In the genomic region with DNA sequence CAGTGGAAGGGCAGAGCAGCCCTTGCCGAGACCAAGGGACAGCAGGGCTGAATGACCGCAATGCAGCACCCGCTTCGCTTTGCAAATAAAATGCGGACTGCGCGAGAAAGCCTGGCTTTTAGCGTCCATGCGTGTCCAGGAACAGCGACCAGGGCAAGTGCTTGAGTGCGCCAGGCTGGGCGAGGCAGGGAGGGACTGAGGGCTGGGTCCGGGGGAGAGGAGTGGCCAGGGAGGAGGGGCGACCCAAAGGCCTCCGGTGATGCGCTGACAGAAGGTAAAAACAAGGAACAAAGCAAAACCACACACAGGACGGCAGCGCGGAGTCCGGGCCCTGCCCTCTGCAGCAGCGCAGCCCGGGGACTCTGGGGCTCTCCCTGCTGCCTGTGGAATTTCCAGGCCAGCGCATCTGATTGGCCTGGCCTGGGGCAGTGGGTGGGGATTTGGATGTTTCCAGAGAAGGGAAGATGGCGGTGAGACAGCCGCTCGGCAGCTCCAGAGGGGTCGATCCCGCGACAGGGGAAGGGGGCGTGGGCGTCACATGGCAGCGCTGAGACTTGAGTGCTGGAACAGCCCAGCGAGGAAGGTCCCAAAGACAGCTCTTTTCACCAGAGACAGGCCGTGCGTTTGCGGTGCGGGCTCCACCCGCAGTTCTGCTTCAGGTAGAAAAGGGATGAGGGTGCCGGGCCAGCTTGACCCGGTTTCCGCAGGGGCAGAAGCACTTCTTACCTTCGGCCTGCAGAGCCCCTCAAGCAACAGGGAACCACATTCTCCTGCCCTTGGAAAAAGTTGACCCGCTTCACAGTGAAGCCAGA, we compare ENCODE assay signal across 1 cellular context.
A peak's percentile ranks its signal among the peaks of the same experiment; 100 is the strongest.
TF ChIP-seq lines count a peak whose summit lies in the region.

No MANE protein-coding gene starts in this region.

TF ChIP-seq in HepG2, 621 proteins besides CTCF, POLR2A, EP300 and RAD21 (continued from another document):
- TF ChIP-seq, protein P1, sequence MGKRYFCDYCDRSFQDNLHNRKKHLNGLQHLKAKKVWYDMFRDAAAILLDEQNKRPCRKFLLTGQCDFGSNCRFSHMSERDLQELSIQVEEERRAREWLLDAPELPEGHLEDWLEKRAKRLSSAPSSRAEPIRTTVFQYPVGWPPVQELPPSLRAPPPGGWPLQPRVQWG (CRISPR knock-in tag; IDR thresholded peaks at IDR 0.05; ENCODE audit: borderline replicate concordance, low read depth): no peak
- TF ChIP-seq ZNF367 (CRISPR knock-in tag; IDR thresholded peaks at IDR 0.05; ENCODE audit: borderline replicate concordance): 0 out of 2 replicates have a peak, but pooled peaks have one; percentile 83
- TF ChIP-seq PHF8 (CRISPR knock-in tag; IDR thresholded peaks at IDR 0.05): peak; percentile 85
- 0 out of 2 replicates have a peak, but pooled peaks have one; percentile 14 for TF ChIP-seq FOSL2 (CRISPR knock-in tag; IDR thresholded peaks at IDR 0.05)
- TF ChIP-seq PAWR (CRISPR knock-in tag; IDR thresholded peaks at IDR 0.05; ENCODE audit: borderline replicate concordance): no peak
- TF ChIP-seq AGO2 (optimal IDR thresholded peaks at IDR 0.05; ENCODE audit: low read depth, low read length): no peak
- peak; percentile 60; the same call in 1 of the 2 replicates for TF ChIP-seq ZNF350 (CRISPR knock-in tag; IDR thresholded peaks at IDR 0.05; ENCODE audit: borderline replicate concordance, low read depth)
- TF ChIP-seq ZFYVE20 (CRISPR knock-in tag; IDR thresholded peaks at IDR 0.05; ENCODE audit: borderline replicate concordance, low read depth): no peak
- TF ChIP-seq, protein P2, sequence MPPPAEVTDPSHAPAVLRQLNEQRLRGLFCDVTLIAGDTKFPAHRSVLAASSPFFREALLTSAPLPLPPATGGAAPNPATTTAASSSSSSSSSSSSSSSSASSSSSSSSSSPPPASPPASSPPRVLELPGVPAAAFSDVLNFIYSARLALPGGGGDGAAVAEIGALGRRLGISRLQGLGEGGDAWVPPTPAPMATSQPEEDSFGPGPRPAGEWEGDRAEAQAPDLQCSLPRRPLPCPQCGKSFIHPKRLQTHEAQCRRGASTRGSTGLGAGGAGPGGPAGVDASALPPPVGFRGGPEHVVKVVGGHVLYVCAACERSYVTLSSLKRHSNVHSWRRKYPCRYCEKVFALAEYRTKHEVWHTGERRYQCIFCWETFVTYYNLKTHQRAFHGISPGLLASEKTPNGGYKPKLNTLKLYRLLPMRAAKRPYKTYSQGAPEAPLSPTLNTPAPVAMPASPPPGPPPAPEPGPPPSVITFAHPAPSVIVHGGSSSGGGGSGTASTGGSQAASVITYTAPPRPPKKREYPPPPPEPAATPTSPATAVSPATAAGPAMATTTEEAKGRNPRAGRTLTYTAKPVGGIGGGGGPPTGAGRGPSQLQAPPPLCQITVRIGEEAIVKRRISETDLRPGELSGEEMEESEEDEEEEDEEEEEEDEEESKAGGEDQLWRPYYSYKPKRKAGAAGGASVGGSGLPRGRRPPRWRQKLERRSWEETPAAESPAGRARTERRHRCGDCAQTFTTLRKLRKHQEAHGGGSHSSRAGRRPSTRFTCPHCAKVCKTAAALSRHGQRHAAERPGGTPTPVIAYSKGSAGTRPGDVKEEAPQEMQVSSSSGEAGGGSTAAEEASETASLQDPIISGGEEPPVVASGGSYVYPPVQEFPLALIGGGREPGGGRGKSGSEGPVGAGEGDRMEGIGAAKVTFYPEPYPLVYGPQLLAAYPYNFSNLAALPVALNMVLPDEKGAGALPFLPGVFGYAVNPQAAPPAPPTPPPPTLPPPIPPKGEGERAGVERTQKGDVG (CRISPR knock-in tag; IDR thresholded peaks at IDR 0.05; ENCODE audit: borderline replicate concordance): peak; percentile 89; the same call in 1 of the 2 replicates
- TF ChIP-seq TSC22D2 (CRISPR knock-in tag; IDR thresholded peaks at IDR 0.05; ENCODE audit: borderline replicate concordance): peak; percentile 78; the same call in 1 of the 2 replicates
- TF ChIP-seq ZNF598 (CRISPR knock-in tag; IDR thresholded peaks at IDR 0.05; ENCODE audit: borderline replicate concordance): peak; percentile 66; the same call in 1 of the 2 replicates
- TF ChIP-seq, protein P3, sequence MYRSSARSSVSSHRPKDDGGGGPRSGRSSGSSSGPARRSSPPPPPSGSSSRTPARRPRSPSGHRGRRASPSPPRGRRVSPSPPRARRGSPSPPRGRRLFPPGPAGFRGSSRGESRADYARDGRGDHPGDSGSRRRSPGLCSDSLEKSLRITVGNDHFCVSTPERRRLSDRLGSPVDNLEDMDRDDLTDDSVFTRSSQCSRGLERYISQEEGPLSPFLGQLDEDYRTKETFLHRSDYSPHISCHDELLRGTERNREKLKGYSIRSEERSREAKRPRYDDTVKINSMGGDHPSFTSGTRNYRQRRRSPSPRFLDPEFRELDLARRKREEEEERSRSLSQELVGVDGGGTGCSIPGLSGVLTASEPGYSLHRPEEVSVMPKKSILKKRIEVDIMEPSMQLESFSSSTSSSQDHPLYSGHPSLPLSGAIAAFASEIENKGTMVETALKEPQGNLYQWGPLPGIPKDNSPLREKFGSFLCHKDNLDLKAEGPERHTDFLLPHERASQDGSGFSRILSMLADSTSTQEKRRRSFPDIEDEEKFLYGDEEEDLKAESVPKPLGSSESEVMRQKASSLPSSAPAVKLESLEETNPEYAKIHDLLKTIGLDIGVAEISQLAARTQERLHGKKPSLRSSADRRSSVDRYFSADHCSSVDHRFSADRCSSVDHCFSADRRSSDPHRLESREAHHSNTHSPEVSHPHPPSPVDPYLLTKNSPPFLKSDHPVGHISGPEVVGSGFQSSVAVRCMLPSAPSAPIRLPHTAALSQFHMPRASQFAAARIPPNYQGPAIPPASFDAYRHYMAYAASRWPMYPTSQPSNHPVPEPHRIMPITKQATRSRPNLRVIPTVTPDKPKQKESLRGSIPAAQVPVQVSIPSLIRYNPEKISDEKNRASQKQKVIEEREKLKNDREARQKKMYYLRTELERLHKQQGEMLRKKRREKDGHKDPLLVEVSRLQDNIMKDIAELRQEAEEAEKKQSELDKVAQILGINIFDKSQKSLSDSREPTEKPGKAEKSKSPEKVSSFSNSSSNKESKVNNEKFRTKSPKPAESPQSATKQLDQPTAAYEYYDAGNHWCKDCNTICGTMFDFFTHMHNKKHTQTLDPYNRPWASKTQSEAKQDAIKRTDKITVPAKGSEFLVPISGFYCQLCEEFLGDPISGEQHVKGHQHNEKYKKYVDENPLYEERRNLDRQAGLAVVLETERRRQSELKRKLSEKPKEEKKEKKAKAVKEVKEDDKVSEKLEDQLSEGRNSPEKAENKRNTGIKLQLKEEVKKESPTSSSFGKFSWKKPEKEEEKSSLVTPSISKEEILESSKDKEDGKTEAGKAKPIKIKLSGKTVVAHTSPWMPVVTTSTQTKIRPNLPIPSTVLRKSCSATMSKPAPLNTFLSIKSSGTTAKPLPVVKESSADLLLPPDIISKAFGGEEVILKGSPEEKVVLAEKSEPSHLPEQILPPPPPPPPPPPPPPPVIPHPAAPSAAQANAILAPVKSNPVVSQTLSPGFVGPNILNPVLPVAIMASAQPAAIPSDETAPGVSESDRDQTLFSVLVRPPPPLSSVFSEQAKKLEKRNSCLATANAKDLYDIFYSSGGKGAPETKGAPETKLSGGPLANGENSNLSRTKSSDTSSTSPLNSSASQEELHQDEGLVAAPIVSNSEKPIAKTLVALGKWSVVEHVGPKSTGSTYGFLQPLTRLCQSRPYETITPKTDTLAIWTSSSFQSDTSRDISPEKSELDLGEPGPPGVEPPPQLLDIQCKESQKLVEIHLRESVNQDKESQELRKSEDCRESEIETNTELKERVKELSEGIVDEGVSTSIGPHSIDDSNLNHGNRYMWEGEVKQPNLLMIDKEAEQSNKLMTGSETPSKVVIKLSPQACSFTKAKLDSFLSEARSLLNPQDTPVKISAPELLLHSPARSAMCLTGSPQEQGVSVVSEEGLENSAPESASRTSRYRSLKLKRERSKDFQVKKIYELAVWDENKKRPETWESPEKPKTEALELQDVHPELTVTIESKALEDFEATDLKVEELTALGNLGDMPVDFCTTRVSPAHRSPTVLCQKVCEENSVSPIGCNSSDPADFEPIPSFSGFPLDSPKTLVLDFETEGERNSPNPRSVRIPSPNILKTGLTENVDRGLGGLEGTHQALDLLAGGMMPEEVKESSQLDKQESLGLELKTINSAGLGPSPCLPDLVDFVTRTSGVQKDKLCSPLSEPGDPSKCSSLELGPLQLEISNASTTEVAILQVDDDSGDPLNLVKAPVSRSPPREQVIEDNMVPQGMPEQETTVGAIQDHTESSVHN (CRISPR knock-in tag; IDR thresholded peaks at IDR 0.05): peak; percentile 67; the same call in 1 of the 2 replicates
- TF ChIP-seq PAX8 (CRISPR knock-in tag; IDR thresholded peaks at IDR 0.05; ENCODE audit: borderline replicate concordance): peak; percentile 31; the same call in 1 of the 2 replicates
- TF ChIP-seq, protein P4, sequence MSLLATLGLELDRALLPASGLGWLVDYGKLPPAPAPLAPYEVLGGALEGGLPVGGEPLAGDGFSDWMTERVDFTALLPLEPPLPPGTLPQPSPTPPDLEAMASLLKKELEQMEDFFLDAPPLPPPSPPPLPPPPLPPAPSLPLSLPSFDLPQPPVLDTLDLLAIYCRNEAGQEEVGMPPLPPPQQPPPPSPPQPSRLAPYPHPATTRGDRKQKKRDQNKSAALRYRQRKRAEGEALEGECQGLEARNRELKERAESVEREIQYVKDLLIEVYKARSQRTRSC (CRISPR knock-in tag; IDR thresholded peaks at IDR 0.05; ENCODE audit: low read depth): no peak; the same call in 1 of the 2 replicates
- TF ChIP-seq REXO4 (CRISPR knock-in tag; IDR thresholded peaks at IDR 0.05; ENCODE audit: borderline replicate concordance): no peak
- no peak; the same call in 1 of the 2 replicates for TF ChIP-seq KLF13 (CRISPR knock-in tag; IDR thresholded peaks at IDR 0.05)
- no peak for TF ChIP-seq ISX (CRISPR knock-in tag; conservative IDR thresholded peaks at IDR 0.05)
- TF ChIP-seq, protein P5, sequence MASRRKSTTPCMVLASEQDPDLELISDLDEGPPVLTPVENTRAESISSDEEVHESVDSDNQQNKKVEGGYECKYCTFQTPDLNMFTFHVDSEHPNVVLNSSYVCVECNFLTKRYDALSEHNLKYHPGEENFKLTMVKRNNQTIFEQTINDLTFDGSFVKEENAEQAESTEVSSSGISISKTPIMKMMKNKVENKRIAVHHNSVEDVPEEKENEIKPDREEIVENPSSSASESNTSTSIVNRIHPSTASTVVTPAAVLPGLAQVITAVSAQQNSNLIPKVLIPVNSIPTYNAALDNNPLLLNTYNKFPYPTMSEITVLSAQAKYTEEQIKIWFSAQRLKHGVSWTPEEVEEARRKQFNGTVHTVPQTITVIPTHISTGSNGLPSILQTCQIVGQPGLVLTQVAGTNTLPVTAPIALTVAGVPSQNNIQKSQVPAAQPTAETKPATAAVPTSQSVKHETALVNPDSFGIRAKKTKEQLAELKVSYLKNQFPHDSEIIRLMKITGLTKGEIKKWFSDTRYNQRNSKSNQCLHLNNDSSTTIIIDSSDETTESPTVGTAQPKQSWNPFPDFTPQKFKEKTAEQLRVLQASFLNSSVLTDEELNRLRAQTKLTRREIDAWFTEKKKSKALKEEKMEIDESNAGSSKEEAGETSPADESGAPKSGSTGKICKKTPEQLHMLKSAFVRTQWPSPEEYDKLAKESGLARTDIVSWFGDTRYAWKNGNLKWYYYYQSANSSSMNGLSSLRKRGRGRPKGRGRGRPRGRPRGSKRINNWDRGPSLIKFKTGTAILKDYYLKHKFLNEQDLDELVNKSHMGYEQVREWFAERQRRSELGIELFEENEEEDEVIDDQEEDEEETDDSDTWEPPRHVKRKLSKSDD (CRISPR knock-in tag; IDR thresholded peaks at IDR 0.05; ENCODE audit: low read depth): peak; percentile 95
- TF ChIP-seq, protein P6, sequence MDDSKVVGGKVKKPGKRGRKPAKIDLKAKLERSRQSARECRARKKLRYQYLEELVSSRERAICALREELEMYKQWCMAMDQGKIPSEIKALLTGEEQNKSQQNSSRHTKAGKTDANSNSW (CRISPR knock-in tag; IDR thresholded peaks at IDR 0.05; ENCODE audit: borderline replicate concordance): no peak
- TF ChIP-seq, protein P7, sequence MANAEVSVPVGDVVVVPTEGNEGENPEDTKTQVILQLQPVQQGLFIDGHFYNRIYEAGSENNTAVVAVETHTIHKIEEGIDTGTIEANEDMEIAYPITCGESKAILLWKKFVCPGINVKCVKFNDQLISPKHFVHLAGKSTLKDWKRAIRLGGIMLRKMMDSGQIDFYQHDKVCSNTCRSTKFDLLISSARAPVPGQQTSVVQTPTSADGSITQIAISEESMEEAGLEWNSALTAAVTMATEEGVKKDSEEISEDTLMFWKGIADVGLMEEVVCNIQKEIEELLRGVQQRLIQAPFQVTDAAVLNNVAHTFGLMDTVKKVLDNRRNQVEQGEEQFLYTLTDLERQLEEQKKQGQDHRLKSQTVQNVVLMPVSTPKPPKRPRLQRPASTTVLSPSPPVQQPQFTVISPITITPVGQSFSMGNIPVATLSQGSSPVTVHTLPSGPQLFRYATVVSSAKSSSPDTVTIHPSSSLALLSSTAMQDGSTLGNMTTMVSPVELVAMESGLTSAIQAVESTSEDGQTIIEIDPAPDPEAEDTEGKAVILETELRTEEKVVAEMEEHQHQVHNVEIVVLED (CRISPR knock-in tag; IDR thresholded peaks at IDR 0.05; ENCODE audit: borderline replicate concordance): peak; percentile 54
- TF ChIP-seq ZBTB7A (CRISPR knock-in tag; IDR thresholded peaks at IDR 0.05): peak; percentile 88
- peak; percentile 36 for TF ChIP-seq MED8 (CRISPR knock-in tag; IDR thresholded peaks at IDR 0.05; ENCODE audit: insufficient replicate concordance)
- TF ChIP-seq SP2 (CRISPR knock-in tag; IDR thresholded peaks at IDR 0.05): peak; percentile 40
- TF ChIP-seq ZNF260 (CRISPR knock-in tag; IDR thresholded peaks at IDR 0.05; ENCODE audit: borderline replicate concordance, low read depth): no peak
- peak; percentile 80 for TF ChIP-seq NFYC (CRISPR knock-in tag; IDR thresholded peaks at IDR 0.05)
- TF ChIP-seq NFATC3 (CRISPR knock-in tag; IDR thresholded peaks at IDR 0.05): peak; percentile 15; the same call in 1 of the 2 replicates
- TF ChIP-seq ZFY (CRISPR knock-in tag; IDR thresholded peaks at IDR 0.05): peak; percentile 90
- peak; percentile 64; the same call in 1 of the 2 replicates for TF ChIP-seq GATAD1 (CRISPR knock-in tag; IDR thresholded peaks at IDR 0.05)
- TF ChIP-seq FOXP1 (IDR thresholded peaks at IDR 0.05): no peak
- peak; percentile 49; the same call in 1 of the 2 replicates for TF ChIP-seq FOXP1 (CRISPR knock-in tag; IDR thresholded peaks at IDR 0.05)
- no peak for TF ChIP-seq ZNF775 (CRISPR knock-in tag; IDR thresholded peaks at IDR 0.05; ENCODE audit: borderline replicate concordance)
- no peak for TF ChIP-seq KDM5A (IDR thresholded peaks at IDR 0.05; ENCODE audit: borderline replicate concordance, low read length)
- peak; percentile 89; the same call in 1 of the 2 replicates for TF ChIP-seq GLI4 (CRISPR knock-in tag; IDR thresholded peaks at IDR 0.05; ENCODE audit: borderline replicate concordance)
